ENCODE assay signal across 10 cellular contexts in the genomic region with DNA sequence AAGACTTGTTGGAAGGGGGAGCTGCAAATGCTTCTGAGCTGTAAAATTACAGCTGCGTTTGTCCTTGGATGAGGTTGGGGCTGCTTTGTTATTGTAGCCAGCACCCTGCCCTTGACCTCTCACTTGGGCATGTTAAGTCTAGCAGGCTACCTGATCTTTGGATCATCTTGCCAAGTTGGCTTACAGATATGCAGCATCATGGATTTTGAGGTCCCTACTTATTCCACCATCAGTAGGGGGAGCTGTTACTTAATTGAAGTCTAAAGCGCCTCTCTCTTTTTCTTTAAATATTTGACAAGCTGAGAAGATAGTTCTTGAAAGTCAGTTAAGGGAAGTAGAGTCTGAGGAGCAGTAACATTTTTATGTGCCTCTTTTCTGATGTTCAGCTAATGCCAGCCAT.
DNase-seq lines count a peak whose midpoint lies in the region; ATAC-seq and TF ChIP-seq lines count a peak whose summit lies in the region.
"Had no signal": no experiment of that assay in that cellular context is flagged by ENCODE, and none has a peak within 500 bp of the region (broad histone marks: within the 10 kb centered on the region; RNA-seq: fewer than 3 reads in every experiment).

No MANE protein-coding gene starts in this region.

- TF ChIP-seq CTCF in GM12874 (IDR thresholded peaks at IDR 0.05; ENCODE audit: insufficient read depth, low read depth, low read length) (peak; percentile 37; the same call in 1 of the 2 replicates), choroid plexus epithelial cell (conservative IDR thresholded peaks at IDR 0.05; ENCODE audit: low read depth, low read length) (peak; percentile 67)

- H4K91ac ChIP-seq in neuronal stem cell (ENCODE audit: low read depth, low read length, poor library complexity), result no peak overlapping the region

- H3K9ac ChIP-seq in neuronal stem cell (ENCODE audit: low read depth, low read length, poor library complexity), result no peak overlapping the region

- H2AK5ac ChIP-seq in neuronal stem cell (ENCODE audit: low read depth, low read length), result no peak overlapping the region

- no CpG with 5 or more reads among the region's 2 CpGs for WGBS in neuronal stem cell (ENCODE audit: extremely low coverage in 2 of 2, insufficient read length in 2 of 2, insufficient replicate concordance in 1 of 2), 2 donors

- DNase-seq in NCI-H226 (peak; percentile 28), choroid plexus epithelial cell (ENCODE audit: low read depth) (peak; percentile 78), neuronal stem cell (ENCODE audit: low spot score) (peak; percentile 17), NCI-H2227 (lab: John Stamatoyannopoulos, UW; ENCODE audit: unreplicated experiment) (no peak), globus pallidus (ENCODE audit: low spot score) (no peak)
- DNase-seq in activated CD8-positive, alpha-beta memory T cell treated with anti-CD3 and anti-CD28 coated beads, Interleukin-2, amount 10 ng/mL, durations not matched to agents 7 days and 5 days, result no peak
- DNase-seq: retina had no signal

- no peaks in the 10 kb centered on the region for H3K79me1 ChIP-seq in neuronal stem cell (ENCODE audit: low read depth, low read length)

- ATAC-seq in GM21717 (IDR thresholded peaks at IDR 0.05; ENCODE audit: unreplicated experiment), result no peak
- no peak for ATAC-seq in activated CD8-positive, alpha-beta memory T cell treated with anti-CD3 and anti-CD28 coated beads, Interleukin-2, amount 10 ng/mL, durations not matched to agents 7 days and 5 days

- no peak overlapping the region for H2BK12ac ChIP-seq in neuronal stem cell (ENCODE audit: low read length)

- no peak overlapping the region for H2BK15ac ChIP-seq in neuronal stem cell (ENCODE audit: low read length)

- no peaks in the 10 kb centered on the region for H3K4me1 ChIP-seq in neuronal stem cell (ENCODE audit: control insufficient read depth in 2 of 2, insufficient read depth in 1 of 2, low read depth in 1 of 2, low read length in 2 of 2)

- H2AFZ ChIP-seq in neuronal stem cell (ENCODE audit: low read length), result no peak overlapping the region

- H3K4me2 ChIP-seq in neuronal stem cell (ENCODE audit: insufficient read depth, low read length, poor library complexity, severe bottlenecking), result no peak overlapping the region

- no peaks in the 10 kb centered on the region for H3K27me3 ChIP-seq in neuronal stem cell (ENCODE audit: control insufficient read depth in 3 of 3, insufficient read depth in 3 of 3, low read depth in 1 of 3, low read length in 3 of 3)

- no peaks in the 10 kb centered on the region for H3K36me3 ChIP-seq in neuronal stem cell (replicated peaks in 1 of 2; ENCODE audit: control insufficient read depth in 2 of 2, insufficient read depth in 2 of 2, low read length in 2 of 2)

- no peaks in the 10 kb centered on the region for H3K9me3 ChIP-seq in neuronal stem cell (replicated peaks in 1 of 2; ENCODE audit: control insufficient read depth in 2 of 2, insufficient read depth in 1 of 2, low read depth in 1 of 2, low read length in 2 of 2)

- no peak overlapping the region for H2BK5ac ChIP-seq in neuronal stem cell (ENCODE audit: low read length)

- H3K18ac ChIP-seq in neuronal stem cell (ENCODE audit: low read length), result no peak overlapping the region

- no peak overlapping the region for H4K8ac ChIP-seq in neuronal stem cell (ENCODE audit: low read depth, low read length)

- H3K9me3 Mint-ChIP-seq in activated CD8-positive, alpha-beta memory T cell treated with anti-CD3 and anti-CD28 coated beads, Interleukin-2, amount 10 ng/mL, durations not matched to agents 7 days and 5 days (ENCODE audit: low read depth), result no peaks in the 10 kb centered on the region

- H3K27ac ChIP-seq in neuronal stem cell (replicated peaks; ENCODE audit: low read length), result no peak overlapping the region

- no peak overlapping the region for H3K14ac ChIP-seq in neuronal stem cell (ENCODE audit: low read length)

- H3K23ac ChIP-seq in neuronal stem cell (ENCODE audit: low read depth, low read length, poor library complexity), result no peak overlapping the region

- no peaks in the 10 kb centered on the region for H3K27me3 Mint-ChIP-seq in activated CD8-positive, alpha-beta memory T cell treated with anti-CD3 and anti-CD28 coated beads, Interleukin-2, amount 10 ng/mL, durations not matched to agents 7 days and 5 days

- no peak overlapping the region for H2BK120ac ChIP-seq in neuronal stem cell (ENCODE audit: low read depth, low read length)

- CTCF ChIA-PET in activated CD8-positive, alpha-beta memory T cell treated with anti-CD3 and anti-CD28 coated beads, Interleukin-2, amount 10 ng/mL, durations not matched to agents 7 days and 5 days (lab: Charles Lee), result no interaction called here

- H3K4me3 ChIP-seq in choroid plexus epithelial cell (ENCODE audit: low read depth, low read length) (no peak overlapping the region), neuronal stem cell (ENCODE audit: low read length in 2 of 2) (no peak overlapping the region)

- H3K27ac Mint-ChIP-seq in activated CD8-positive, alpha-beta memory T cell treated with anti-CD3 and anti-CD28 coated beads, Interleukin-2, amount 10 ng/mL, durations not matched to agents 7 days and 5 days, result no peak overlapping the region

- H3K4ac ChIP-seq in neuronal stem cell (ENCODE audit: low read length), result no peak overlapping the region

- no peaks in the 10 kb centered on the region for H3K36me3 Mint-ChIP-seq in activated CD8-positive, alpha-beta memory T cell treated with anti-CD3 and anti-CD28 coated beads, Interleukin-2, amount 10 ng/mL, durations not matched to agents 7 days and 5 days

- no peaks in the 10 kb centered on the region for H3K4me1 Mint-ChIP-seq in activated CD8-positive, alpha-beta memory T cell treated with anti-CD3 and anti-CD28 coated beads, Interleukin-2, amount 10 ng/mL, durations not matched to agents 7 days and 5 days
- H3K4me1 Mint-ChIP-seq: central memory CD8-positive, alpha-beta T cell had no signal

- H3K4me3 Mint-ChIP-seq in activated CD8-positive, alpha-beta memory T cell treated with anti-CD3 and anti-CD28 coated beads, Interleukin-2, amount 10 ng/mL, durations not matched to agents 7 days and 5 days, result no peak overlapping the region
- H3K4me3 Mint-ChIP-seq: central memory CD8-positive, alpha-beta T cell had no signal

Comparison
In these comparisons a context has a peak if more than half of its experiments do, and no peak if none do; other contexts are left out.
1. DNase-seq: peak in NCI-H226 (single experiment), choroid plexus epithelial cell (single experiment) and neuronal stem cell (single experiment); none in NCI-H2227 (single experiment), globus pallidus (single experiment) and activated CD8-positive, alpha-beta memory T cell treated with anti-CD3 and anti-CD28 coated beads, Interleukin-2, amount 10 ng/mL, durations not matched to agents 7 days and 5 days (single experiment).